ENCODE assay signal across 8 cellular contexts in the genomic region with DNA sequence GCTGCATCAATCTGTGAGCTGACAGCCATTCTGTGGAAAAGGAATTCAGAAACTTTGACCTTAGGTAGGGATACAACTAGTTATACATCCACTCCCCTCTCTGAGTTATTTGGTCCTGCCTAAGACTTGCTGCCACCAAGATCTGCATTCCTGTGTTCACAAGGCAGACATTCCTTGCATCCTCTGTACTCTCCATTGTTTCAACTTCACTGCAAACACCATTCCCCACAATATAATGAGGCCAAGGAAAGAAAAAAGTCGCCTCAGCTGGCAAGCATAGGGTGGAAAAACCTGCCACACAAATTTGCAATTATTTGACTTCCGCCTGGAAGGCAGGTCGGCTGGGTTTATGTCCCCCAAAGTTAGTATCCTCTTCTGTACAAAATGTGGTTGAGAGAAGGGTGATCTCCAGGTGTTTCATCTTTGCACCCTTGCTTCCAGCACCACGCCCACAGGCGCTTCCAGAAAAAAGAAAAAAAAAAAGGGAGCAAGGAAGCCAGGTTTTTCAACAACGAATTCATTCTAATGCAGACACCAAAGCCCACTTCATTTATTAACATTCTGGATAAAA. TPM values are rescaled to one million over a fixed set of nuclear protein-coding genes. Genes with fewer than 3 reads are reported as not detected.
DNase-seq lines count a peak whose midpoint lies in the region; ATAC-seq and TF ChIP-seq lines count a peak whose summit lies in the region.

No MANE protein-coding gene starts in this region.

- H3K4me2 ChIP-seq in SU-DHL-6 (ENCODE audit: low read depth, low read length, poor library complexity, severe bottlenecking), result peak overlapping the region; percentile 78

- H3K9ac ChIP-seq in SU-DHL-6 (ENCODE audit: low read length), result peak overlapping the region; percentile 62

- intact Hi-C loops in head of caudate nucleus (cut with DNase I), result loop anchor here (10.0 kb wide), 2 partner anchors 219 to 309 kb away; a partner anchor contains a TSS

- H3K9me3 Mint-ChIP-seq in activated naive CD4-positive, alpha-beta T cell treated with anti-CD3 and anti-CD28 coated beads, Interleukin-2, amount 50 U/mL, for 72 hours, result no peaks in the 10 kb centered on the region

- peak overlapping the region; percentile 92 for H3K4me3 ChIP-seq in GM12875 (ENCODE audit: low read depth, low read length)
- H3K4me3 ChIP-seq in SU-DHL-6 (ENCODE audit: insufficient read depth, low read length, poor library complexity, severe bottlenecking), result peak overlapping the region; percentile 83
- peak overlapping the region; percentile 95 to 98 for H3K4me3 ChIP-seq in foreskin fibroblast (ENCODE audit: low read depth in 1 of 2, low read length in 2 of 2)
- H3K4me3 ChIP-seq in skeletal muscle cell (ENCODE audit: low read depth, low read length), result peak overlapping the region; percentile 100

- peak overlapping the region; percentile 100 for H2AFZ ChIP-seq in SU-DHL-6 (ENCODE audit: low read depth, low read length, severe bottlenecking)

- no peak for TF ChIP-seq CTCF in GM12875 (IDR thresholded peaks at IDR 0.05; ENCODE audit: borderline replicate concordance, insufficient read depth, low read depth, low read length)
- no peak for TF ChIP-seq CTCF in SU-DHL-6 (IDR thresholded peaks at IDR 0.05; ENCODE audit: insufficient read depth, low read length, poor library complexity, severe bottlenecking)
- TF ChIP-seq CTCF in foreskin fibroblast (IDR thresholded peaks at IDR 0.05; ENCODE audit: low read depth, low read length), result no peak

- no peaks in the 10 kb centered on the region for H3K27me3 ChIP-seq in SU-DHL-6 (ENCODE audit: low read length)

- H4K20me1 ChIP-seq in SU-DHL-6 (ENCODE audit: low read depth, low read length), result no peaks in the 10 kb centered on the region

- peaks cover 11% of the 10 kb centered on the region; the same call in 1 of the 2 replicates for H3F3A ChIP-seq in SU-DHL-6 (ENCODE audit: insufficient read depth)

- CTCF ChIA-PET in HEK293T (lab: Yijun Ruan, JAX), result interaction anchor here (0.9 to 1.5 kb wide), 4 partner anchors 26 to 323 kb away, joined by 3 to 4 read pairs (median 4); a partner anchor contains a TSS

- H3K79me2 ChIP-seq in SU-DHL-6 (ENCODE audit: insufficient read depth, low read length), result no peaks in the 10 kb centered on the region

- H3K9me3 ChIP-seq in SU-DHL-6 (ENCODE audit: insufficient read depth, low read length), result no peaks in the 10 kb centered on the region

- ATAC-seq in activated naive CD4-positive, alpha-beta T cell treated with anti-CD3 and anti-CD28 coated beads, Interleukin-2, amount 50 U/mL, for 72 hours, result no peak

- POLR2A ChIA-PET in HEK293T (lab: Yijun Ruan, JAX), result interaction anchor here (0.6 to 3.4 kb wide), 11 partner anchors 10 to 309 kb away, joined by 3 to 22 read pairs (median 3); a partner anchor contains a TSS

- H3K9me2 ChIP-seq in SU-DHL-6 (replicated peaks; ENCODE audit: insufficient read depth, low read length), result no peaks in the 10 kb centered on the region

- H3K27ac Mint-ChIP-seq in activated naive CD4-positive, alpha-beta T cell treated with anti-CD3 and anti-CD28 coated beads, Interleukin-2, amount 50 U/mL, for 72 hours, result peak overlapping the region in 1 of 2 donors; percentile 84

- no peaks in the 10 kb centered on the region for H3K36me3 ChIP-seq in SU-DHL-6 (ENCODE audit: low read length)

- H3K27ac ChIP-seq in SU-DHL-6 (ENCODE audit: low read depth, low read length), result no peak overlapping the region

- peaks cover 8 to 13% of the 10 kb centered on the region in 2 donors for H3K36me3 Mint-ChIP-seq in activated naive CD4-positive, alpha-beta T cell treated with anti-CD3 and anti-CD28 coated beads, Interleukin-2, amount 50 U/mL, for 72 hours

- DNase-seq in foreskin fibroblast (peak in 1 of 2 donors; percentile 31), skeletal muscle cell (ENCODE audit: low read depth) (no peak), HEK293T (ENCODE audit: extremely low spot score) (no peak), head of caudate nucleus (no peak)
- no peak for DNase-seq in activated naive CD4-positive, alpha-beta T cell treated with anti-CD3 and anti-CD28 coated beads, Interleukin-2, amount 50 U/mL, for 72 hours (ENCODE audit: low spot score in 2 of 2)
- no peak for DNase-seq in activated CD4-positive, alpha-beta T cell treated with anti-CD3 and anti-CD28 coated beads, Interleukin-2, amount 50 U/mL, for 4 hours

TF ChIP-seq in HEK293T, 16 proteins besides CTCF, POLR2A, EP300 and RAD21:
- no peak for TF ChIP-seq TARDBP (IDR thresholded peaks at IDR 0.05)
- TF ChIP-seq HDGF (IDR thresholded peaks at IDR 0.05; ENCODE audit: borderline replicate concordance), result no peak
- TF ChIP-seq CTBP1 (IDR thresholded peaks at IDR 0.05; ENCODE audit: borderline replicate concordance), result no peak
- no peak for TF ChIP-seq L3MBTL2 (conservative IDR thresholded peaks at IDR 0.05)
- no peak for TF ChIP-seq SP1 (IDR thresholded peaks at IDR 0.05)
- no peak for TF ChIP-seq FOXK2 (IDR thresholded peaks at IDR 0.05)
- no peak for TF ChIP-seq ELF4 (IDR thresholded peaks at IDR 0.05)
- TF ChIP-seq ZNF384 (IDR thresholded peaks at IDR 0.05), result no peak
- TF ChIP-seq, protein P1, sequence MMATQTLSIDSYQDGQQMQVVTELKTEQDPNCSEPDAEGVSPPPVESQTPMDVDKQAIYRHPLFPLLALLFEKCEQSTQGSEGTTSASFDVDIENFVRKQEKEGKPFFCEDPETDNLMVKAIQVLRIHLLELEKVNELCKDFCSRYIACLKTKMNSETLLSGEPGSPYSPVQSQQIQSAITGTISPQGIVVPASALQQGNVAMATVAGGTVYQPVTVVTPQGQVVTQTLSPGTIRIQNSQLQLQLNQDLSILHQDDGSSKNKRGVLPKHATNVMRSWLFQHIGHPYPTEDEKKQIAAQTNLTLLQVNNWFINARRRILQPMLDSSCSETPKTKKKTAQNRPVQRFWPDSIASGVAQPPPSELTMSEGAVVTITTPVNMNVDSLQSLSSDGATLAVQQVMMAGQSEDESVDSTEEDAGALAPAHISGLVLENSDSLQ (IDR thresholded peaks at IDR 0.05), result no peak
- TF ChIP-seq NFRKB (IDR thresholded peaks at IDR 0.05), result no peak
- no peak for TF ChIP-seq FOXM1 (IDR thresholded peaks at IDR 0.05; ENCODE audit: borderline replicate concordance)
- TF ChIP-seq LEF1 (IDR thresholded peaks at IDR 0.05; ENCODE audit: borderline replicate concordance), result no peak
- no peak for TF ChIP-seq ARNT (IDR thresholded peaks at IDR 0.05)
- no peak for TF ChIP-seq FOXA1 (IDR thresholded peaks at IDR 0.05)
- no peak for TF ChIP-seq SUZ12 (IDR thresholded peaks at IDR 0.05)
- TF ChIP-seq BHLHE40 (IDR thresholded peaks at IDR 0.05; ENCODE audit: borderline replicate concordance), result no peak

RNA-seq across cellular contexts. Expression of a gene that starts 0.7 kb away (rescaled TPM):
- 1 to 10 TPM; 3.4 to 5.5 TPM for total RNA-seq in activated naive CD4-positive, alpha-beta T cell treated with anti-CD3 and anti-CD28 coated beads, Interleukin-2, amount 50 U/mL, for 72 hours
